In the genomic region with DNA sequence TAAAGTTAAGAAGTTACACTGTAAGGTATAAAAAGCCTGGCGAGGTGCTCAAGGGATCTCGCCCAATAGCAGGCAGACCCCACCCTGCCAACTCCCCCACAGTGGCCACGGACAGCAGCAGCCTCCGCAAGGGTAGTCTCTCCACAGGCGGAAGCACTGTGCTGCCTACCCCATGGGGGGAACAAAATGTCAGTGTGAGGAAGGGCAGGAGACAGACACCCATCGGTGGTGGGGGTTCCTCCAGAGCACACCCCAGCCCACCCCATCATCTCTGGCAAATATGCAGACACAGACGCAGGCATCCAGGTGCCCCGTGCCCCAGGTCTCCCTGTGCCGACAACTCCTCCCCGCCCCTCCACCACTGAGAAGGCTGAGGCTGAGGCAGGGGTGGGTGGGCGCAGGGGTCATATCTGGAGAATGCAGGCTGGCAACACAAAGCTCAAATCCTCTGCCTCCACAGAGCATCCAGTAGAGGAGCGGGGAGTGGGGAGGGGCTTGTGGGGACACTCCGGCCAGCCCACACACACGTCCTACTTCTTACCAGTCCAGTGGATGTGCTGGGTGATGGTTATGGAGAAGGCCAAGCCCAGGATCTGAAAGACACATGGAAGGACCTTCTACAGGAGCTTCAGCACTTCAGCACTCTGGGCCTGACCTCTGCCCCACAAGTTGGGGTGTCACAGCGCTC, we compare ENCODE assay signal across 24 cellular contexts.
DNase-seq lines count a peak whose midpoint lies in the region; ATAC-seq and TF ChIP-seq lines count a peak whose summit lies in the region.
"Had no signal": no experiment of that assay in that cellular context is flagged by ENCODE, and none has a peak within 500 bp of the region (broad histone marks: within the 10 kb centered on the region; RNA-seq: fewer than 3 reads in every experiment).

No MANE protein-coding gene starts in this region.

- WGBS in suprapubic skin, result 96% methylated on average over 10 of the region's 15 CpGs
- WGBS in hepatocyte (ENCODE audit: low lambda C conversion rate, missing lambda C conversion rate), result 96% methylated on average over 13 of the region's 15 CpGs

- H3K4me1 ChIP-seq in breast epithelium (no peaks in the 10 kb centered on the region), suprapubic skin (peaks cover 5% of the 10 kb centered on the region), hepatocyte (ENCODE audit: insufficient read depth) (no peaks in the 10 kb centered on the region)
- H3K4me1 ChIP-seq: adrenal gland, colonic mucosa, heart left ventricle, pancreas, right atrium auricular region had no signal

- H3K36me3 ChIP-seq in breast epithelium (no peaks in the 10 kb centered on the region), suprapubic skin (no peaks in the 10 kb centered on the region), hepatocyte (replicated peaks; ENCODE audit: insufficient read depth, low read depth) (no peaks in the 10 kb centered on the region)
- H3K36me3 ChIP-seq: adrenal gland, BLaER1, colonic mucosa, heart left ventricle, pancreas, right atrium auricular region, upper lobe of left lung had no signal

- CTCF ChIA-PET in MCF 10A (lab: Yijun Ruan, JAX) (interaction anchor here (0.7 to 1.7 kb wide), 2 partner anchors 14 to 20 kb away, joined by 4 read pairs; no protein-coding TSS in a partner anchor), RWPE1 (lab: Yijun Ruan, JAX) (no interaction called here)
- CTCF ChIA-PET in activated CD8-positive, alpha-beta T cell treated with anti-CD3 and anti-CD28 coated beads for 36 hours (lab: Charles Lee), result no interaction called here

- no peaks in the 10 kb centered on the region for H3K9me2 ChIP-seq in hepatocyte (replicated peaks; ENCODE audit: insufficient read depth)

- H2AFZ ChIP-seq in hepatocyte, result no peak overlapping the region

- H3K27ac Mint-ChIP-seq in MCF 10A (ENCODE audit: low read depth, unreplicated experiment), result peak overlapping the region; percentile 50
- H3K27ac Mint-ChIP-seq in activated CD8-positive, alpha-beta T cell treated with anti-CD3 and anti-CD28 coated beads for 36 hours, result no peak overlapping the region
- H3K27ac Mint-ChIP-seq: natural killer cell treated with Interleukin-12 subunit alpha and Interleukin-12 subunit beta and Interleukin-15 and Interleukin-18, amount 100 ng/mL, for 72 hours had no signal

- H3K9me3 ChIP-seq in breast epithelium (no peaks in the 10 kb centered on the region), suprapubic skin (no peaks in the 10 kb centered on the region), hepatocyte (ENCODE audit: low read depth) (no peaks in the 10 kb centered on the region)
- H3K9me3 ChIP-seq: adrenal gland, BLaER1, Caco-2, colonic mucosa, heart left ventricle, pancreas, right atrium auricular region, upper lobe of left lung had no signal

- H4K20me1 ChIP-seq in hepatocyte (ENCODE audit: insufficient read depth, poor library complexity, severe bottlenecking), result no peaks in the 10 kb centered on the region
- H4K20me1 ChIP-seq: BLaER1 had no signal

- TF ChIP-seq CTCF in MCF 10A (IDR thresholded peaks at IDR 0.05; ENCODE audit: unreplicated experiment), result no peak
- TF ChIP-seq CTCF in breast epithelium (IDR thresholded peaks at IDR 0.05), result no peak
- TF ChIP-seq CTCF in RWPE1 (conservative IDR thresholded peaks at IDR 0.05; ENCODE audit: low read depth), result no peak
- no peak for TF ChIP-seq CTCF in suprapubic skin (IDR thresholded peaks at IDR 0.05)
- TF ChIP-seq CTCF in activated CD8-positive, alpha-beta T cell treated with anti-CD3 and anti-CD28 coated beads for 36 hours (IDR thresholded peaks at IDR 0.05), result no peak
- no peak for TF ChIP-seq CTCF in hepatocyte (IDR thresholded peaks at IDR 0.05; ENCODE audit: poor library complexity)

- ATAC-seq in activated CD8-positive, alpha-beta T cell treated with anti-CD3 and anti-CD28 coated beads for 36 hours, result no peak
- ATAC-seq: natural killer cell treated with Interleukin-12 subunit alpha and Interleukin-12 subunit beta and Interleukin-15 and Interleukin-18, amount 100 ng/mL, for 72 hours; pancreas had no signal

- H3K27ac ChIP-seq in breast epithelium (no peak overlapping the region), RWPE1 (peak overlapping the region; percentile 73), suprapubic skin (no peak overlapping the region), hepatocyte (no peak overlapping the region)
- H3K27ac ChIP-seq: adrenal gland, BLaER1, colonic mucosa, heart left ventricle, pancreas, right atrium auricular region had no signal

- H3K4me1 Mint-ChIP-seq in MCF 10A (ENCODE audit: insufficient read depth, unreplicated experiment), result peaks cover 16% of the 10 kb centered on the region
- no peaks in the 10 kb centered on the region for H3K4me1 Mint-ChIP-seq in activated CD8-positive, alpha-beta T cell treated with anti-CD3 and anti-CD28 coated beads for 36 hours (ENCODE audit: low read depth)

- no peaks in the 10 kb centered on the region for H3K9me3 Mint-ChIP-seq in MCF 10A (ENCODE audit: unreplicated experiment)
- no peaks in the 10 kb centered on the region for H3K9me3 Mint-ChIP-seq in activated CD8-positive, alpha-beta T cell treated with anti-CD3 and anti-CD28 coated beads for 36 hours
- H3K9me3 Mint-ChIP-seq: natural killer cell treated with Interleukin-12 subunit alpha and Interleukin-12 subunit beta and Interleukin-15 and Interleukin-18, amount 100 ng/mL, for 72 hours had no signal

- no peak for DNase-seq in MCF 10A (ENCODE audit: unreplicated experiment)
- no peak for DNase-seq in breast epithelium (ENCODE audit: low spot score in 2 of 2)
- no peak for DNase-seq in RWPE1 (ENCODE audit: low spot score)
- DNase-seq in mesenteric fat pad (ENCODE audit: low spot score), result peak; percentile 77
- DNase-seq in suprapubic skin (ENCODE audit: low spot score in 2 of 2), result peak; percentile 58 to 68
- DNase-seq in iPS-NIHi11 (ENCODE audit: low spot score), result no peak
- no peak for DNase-seq in activated CD8-positive, alpha-beta T cell treated with anti-CD3 and anti-CD28 coated beads for 36 hours
- no peak for DNase-seq in hepatocyte (ENCODE audit: low spot score)
- DNase-seq: activated CD4-positive, alpha-beta T cell treated with anti-CD3 and anti-CD28 coated beads, Interleukin-2, amount 50 U/mL, for 48 hours; activated naive CD4-positive, alpha-beta T cell; activated T-cell treated with anti-CD3 and anti-CD28 coated beads for 4 hours; adrenal gland; colonic mucosa; effector memory CD4-positive, alpha-beta T cell; GOT3; NCI-H187 treated with DMSO at 0.1 percent for 48 hours; NCI-H526; upper lobe of left lung had no signal

- no peak overlapping the region for H3K4me2 ChIP-seq in hepatocyte
- H3K4me2 ChIP-seq: BLaER1 had no signal

- no peak for TF ChIP-seq EP300 in suprapubic skin (IDR thresholded peaks at IDR 0.05)

- H3K36me3 Mint-ChIP-seq in MCF 10A (ENCODE audit: insufficient read depth, unreplicated experiment), result no peaks in the 10 kb centered on the region
- no peaks in the 10 kb centered on the region for H3K36me3 Mint-ChIP-seq in activated CD8-positive, alpha-beta T cell treated with anti-CD3 and anti-CD28 coated beads for 36 hours (ENCODE audit: low read depth)
- H3K36me3 Mint-ChIP-seq: natural killer cell treated with Interleukin-12 subunit alpha and Interleukin-12 subunit beta and Interleukin-15 and Interleukin-18, amount 100 ng/mL, for 72 hours had no signal

- intact Hi-C loops in MCF 10A (cut with micrococcal nuclease), result no loop called here
- intact Hi-C loops in breast epithelium (cut with DNase I; ENCODE audit: low total_unique reads), result no loop called here
- intact Hi-C loops in activated CD8-positive, alpha-beta T cell treated with anti-CD3 and anti-CD28 coated beads for 36 hours (cut with micrococcal nuclease), result no loop called here

- no peaks in the 10 kb centered on the region for H3K27me3 Mint-ChIP-seq in MCF 10A (ENCODE audit: insufficient read depth, unreplicated experiment)
- H3K27me3 Mint-ChIP-seq in activated CD8-positive, alpha-beta T cell treated with anti-CD3 and anti-CD28 coated beads for 36 hours, result no peaks in the 10 kb centered on the region

- no peaks in the 10 kb centered on the region for H3K27me3 ChIP-seq in breast epithelium
- H3K27me3 ChIP-seq in suprapubic skin, result no peaks in the 10 kb centered on the region
- no peaks in the 10 kb centered on the region for H3K27me3 ChIP-seq in hepatocyte
- H3K27me3 ChIP-seq: adrenal gland, BLaER1, colonic mucosa, heart left ventricle, pancreas, right atrium auricular region, upper lobe of left lung had no signal

- POLR2A ChIA-PET in MCF 10A (lab: Yijun Ruan, JAX) (no interaction called here), RWPE1 (lab: Yijun Ruan, JAX; ENCODE audit: low non-redundant PET) (no interaction called here)
- POLR2A ChIA-PET in activated CD8-positive, alpha-beta T cell treated with anti-CD3 and anti-CD28 coated beads for 36 hours (lab: Charles Lee), result no interaction called here

- no peak overlapping the region for H3K4me3 ChIP-seq in breast epithelium
- no peak overlapping the region for H3K4me3 ChIP-seq in suprapubic skin
- H3K4me3 ChIP-seq in hepatocyte, result no peak overlapping the region
- H3K4me3 ChIP-seq: adrenal gland, BLaER1, colonic mucosa, heart left ventricle, pancreas, right atrium auricular region, upper lobe of left lung had no signal

- no peak for TF ChIP-seq POLR2A in breast epithelium (IDR thresholded peaks at IDR 0.05)
- TF ChIP-seq POLR2A in suprapubic skin (IDR thresholded peaks at IDR 0.05), result no peak

- no TSS peak for BruUV-seq in MCF 10A (replicated peaks; lab: Mats Ljungman, UMichigan)

- no peak overlapping the region for H3K4me3 Mint-ChIP-seq in MCF 10A (ENCODE audit: unreplicated experiment)
- H3K4me3 Mint-ChIP-seq in activated CD8-positive, alpha-beta T cell treated with anti-CD3 and anti-CD28 coated beads for 36 hours, result no peak overlapping the region
- H3K4me3 Mint-ChIP-seq: natural killer cell treated with Interleukin-12 subunit alpha and Interleukin-12 subunit beta and Interleukin-15 and Interleukin-18, amount 100 ng/mL, for 72 hours had no signal

- no peaks in the 10 kb centered on the region for H3K79me2 ChIP-seq in hepatocyte

Comparison
In these comparisons a context has a peak if more than half of its experiments do, and no peak if none do; other contexts are left out.
1. DNase-seq: peak in mesenteric fat pad (single experiment) and suprapubic skin (2 of 2); none in MCF 10A (single experiment), breast epithelium (0 of 2), RWPE1 (single experiment), iPS-NIHi11 (single experiment), activated CD8-positive, alpha-beta T cell treated with anti-CD3 and anti-CD28 coated beads for 36 hours (single experiment) and hepatocyte (single experiment).